ENCODE assay signal across 10 cellular contexts in genomic region chr16:64416232-64417010, GRCh38.
DNase-seq lines count a peak whose midpoint lies in the region; ATAC-seq, FAIRE-seq and TF ChIP-seq lines count a peak whose summit lies in the region.
"Had no signal": no experiment of that assay in that cellular context is flagged by ENCODE, and none has a peak within 500 bp of the region (broad histone marks: within the 10 kb centered on the region; RNA-seq: fewer than 3 reads in every experiment).

No MANE protein-coding gene starts in this region.

- H3K27ac ChIP-seq in suprapubic skin, result no peak overlapping the region

- ATAC-seq in HG02678 (IDR thresholded peaks at IDR 0.05; ENCODE audit: unreplicated experiment), result no peak

- no peaks in the 10 kb centered on the region for H3K36me3 ChIP-seq in suprapubic skin

- peak; percentile 7 for FAIRE-seq in RCC 7860 (lab: Jason Lieb, UNC)

- peaks cover 10% of the 10 kb centered on the region for H3K4me1 ChIP-seq in suprapubic skin

- H3K4me3 ChIP-seq in fibroblast of villous mesenchyme (ENCODE audit: low read depth, low read length) (peak overlapping the region; percentile 56), suprapubic skin (peak overlapping the region; percentile 31)

- peak; percentile 69 for DNase-seq in NCI-H1105 treated with DMSO at 0.1 percent for 48 hours (lab: John Stamatoyannopoulos, UW)
- no peak for DNase-seq in NCI-H1105 (lab: John Stamatoyannopoulos, UW)
- peak; percentile 35 for DNase-seq in RCC 7860 (ENCODE audit: low spot score)
- DNase-seq in fibroblast of villous mesenchyme (ENCODE audit: low read depth), result peak; percentile 56
- no peak for DNase-seq in suprapubic skin (ENCODE audit: low spot score in 2 of 2)
- DNase-seq in NCI-H1092 (lab: John Stamatoyannopoulos, UW), result no peak
- DNase-seq in NCI-H1436 treated with DMSO at 0.1 percent for 48 hours (lab: John Stamatoyannopoulos, UW), result no peak
- DNase-seq: 8988T; activated CD4-positive, alpha-beta memory T cell treated with anti-CD3 and anti-CD28 coated beads for 36 hours had no signal

- no peak for TF ChIP-seq EP300 in suprapubic skin (IDR thresholded peaks at IDR 0.05)

- TF ChIP-seq CTCF in fibroblast of villous mesenchyme (IDR thresholded peaks at IDR 0.05; ENCODE audit: insufficient read depth, low read depth, low read length) (no peak), suprapubic skin (IDR thresholded peaks at IDR 0.05) (no peak)

- no peak for TF ChIP-seq POLR2A in suprapubic skin (IDR thresholded peaks at IDR 0.05)

- no peaks in the 10 kb centered on the region for H3K27me3 ChIP-seq in suprapubic skin

- 28% methylated on average over 3 of the region's 3 CpGs for WGBS in suprapubic skin

- no peaks in the 10 kb centered on the region for H3K9me3 ChIP-seq in suprapubic skin

Comparison
In these comparisons a context has a peak if more than half of its experiments do, and no peak if none do; other contexts are left out.
1. DNase-seq: peak in NCI-H1105 treated with DMSO at 0.1 percent for 48 hours (single experiment), RCC 7860 (single experiment) and fibroblast of villous mesenchyme (single experiment); none in NCI-H1105 (single experiment), suprapubic skin (0 of 2), NCI-H1092 (single experiment) and NCI-H1436 treated with DMSO at 0.1 percent for 48 hours (single experiment).